Comparison of ENCODE assay signal across 12 cellular contexts in the genomic region with DNA sequence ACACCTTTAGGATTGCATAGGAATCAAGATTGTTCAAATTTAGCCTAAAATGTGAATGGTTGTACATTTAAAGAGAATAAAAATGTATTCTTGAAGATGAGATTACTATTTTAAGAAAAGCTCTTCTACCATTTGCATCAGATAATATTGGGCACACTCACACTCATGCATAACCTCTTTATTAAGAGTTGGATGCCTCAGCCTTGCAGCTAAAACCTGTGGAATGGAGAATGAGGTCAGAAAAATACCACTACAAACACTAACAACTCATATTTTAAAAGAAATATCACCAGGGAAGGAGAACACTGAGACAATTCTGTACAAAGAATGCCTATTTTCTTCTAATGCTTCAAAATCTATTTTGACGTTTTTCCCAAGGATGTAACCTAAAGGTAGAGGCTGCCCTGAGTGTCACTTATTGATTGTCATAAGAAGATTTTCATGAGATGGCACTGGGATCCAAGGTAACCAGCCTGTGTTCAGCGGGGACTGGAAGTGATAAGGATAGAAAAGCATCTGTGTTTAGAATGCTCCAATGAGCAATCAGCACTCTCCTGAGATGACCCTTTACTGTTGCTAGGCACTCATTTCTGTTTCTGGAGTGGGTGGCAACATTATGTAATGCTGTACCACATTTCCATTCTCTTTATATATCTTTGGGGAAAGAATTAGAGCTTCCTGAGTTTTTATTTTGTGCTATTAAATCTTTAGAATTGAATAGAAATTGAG. TPM values are rescaled to one million over a fixed set of nuclear protein-coding genes. Genes with fewer than 3 reads are reported as not detected.
DNase-seq lines count a peak whose midpoint lies in the region; ATAC-seq and TF ChIP-seq lines count a peak whose summit lies in the region.
"Had no signal": no experiment of that assay in that cellular context is flagged by ENCODE, and none has a peak within 500 bp of the region (broad histone marks: within the 10 kb centered on the region; RNA-seq: fewer than 3 reads in every experiment).

No MANE protein-coding gene starts in this region.

- CTCF ChIA-PET in mammary epithelial cell (lab: Charles Lee; ENCODE audit: low non-redundant PET), result no interaction called here

- in situ Hi-C loops in mammary epithelial cell (cut with MboI; ENCODE audit: low sequenced_read_pairs in 2 of 2), result no loop called here

- no TSS peak for BruUV-seq in mammary epithelial cell (replicated peaks; lab: Mats Ljungman, UMichigan)

- H3K27me3 ChIP-seq in mammary epithelial cell (ENCODE audit: insufficient read depth, low read length) (no peaks in the 10 kb centered on the region), breast epithelium (no peaks in the 10 kb centered on the region), smooth muscle cell (ENCODE audit: low read depth) (no peaks in the 10 kb centered on the region)
- H3K27me3 ChIP-seq: uterus had no signal

- intact Hi-C loops in mammary epithelial cell (cut with micrococcal nuclease) (no loop called here), breast epithelium (cut with DNase I; ENCODE audit: low total_unique reads) (no loop called here)

- H3K27ac ChIP-seq in mammary epithelial cell (ENCODE audit: insufficient read depth, low read depth, low read length), result peak overlapping the region; percentile 19
- no peak overlapping the region for H3K27ac ChIP-seq in breast epithelium
- H3K27ac ChIP-seq in smooth muscle cell (ENCODE audit: low read depth), result peak overlapping the region; percentile 80
- H3K27ac ChIP-seq: uterus had no signal

- no peaks in the 10 kb centered on the region for H3K9me3 ChIP-seq in mammary epithelial cell (replicated peaks; ENCODE audit: insufficient read depth, low read length)
- no peaks in the 10 kb centered on the region for H3K9me3 ChIP-seq in breast epithelium
- H3K9me3 ChIP-seq in smooth muscle cell (replicated peaks; ENCODE audit: low read depth), result no peaks in the 10 kb centered on the region
- H3K9me3 ChIP-seq: mucosa of descending colon, uterus had no signal

- ATAC-seq in omental fat pad (ENCODE audit: low FRiP score), result no peak
- ATAC-seq: mucosa of descending colon; stimulated activated effector memory CD8-positive, alpha-beta T cell treated with anti-CD3 and anti-CD28 coated beads, Interleukin-12 subunit alpha, Interleukin-12 subunit beta, amount 100 ng/mL, for 72 hours had no signal

- H3K36me3 ChIP-seq in mammary epithelial cell (ENCODE audit: insufficient read depth, low read length), result no peaks in the 10 kb centered on the region
- H3K36me3 ChIP-seq in breast epithelium, result no peaks in the 10 kb centered on the region
- no peaks in the 10 kb centered on the region for H3K36me3 ChIP-seq in smooth muscle cell (ENCODE audit: low read depth)
- H3K36me3 ChIP-seq: uterus had no signal

- H2AFZ ChIP-seq in mammary epithelial cell (ENCODE audit: low read depth, low read length), result no peak overlapping the region
- H2AFZ ChIP-seq in smooth muscle cell (ENCODE audit: low read depth), result no peak overlapping the region

- H3K4me3 ChIP-seq in mammary epithelial cell (replicated peaks in 1 of 3; ENCODE audit: insufficient read depth in 1 of 3, low read depth in 2 of 3, low read length in 3 of 3) (no peak overlapping the region), breast epithelium (no peak overlapping the region), epithelial cell of esophagus (ENCODE audit: low read length) (no peak overlapping the region), smooth muscle cell (no peak overlapping the region)
- H3K4me3 ChIP-seq: mucosa of descending colon, uterus had no signal

- H3K4me2 ChIP-seq in mammary epithelial cell (ENCODE audit: insufficient read depth, low read depth, low read length), result no peak overlapping the region
- peak overlapping the region; percentile 8 for H3K4me2 ChIP-seq in smooth muscle cell

- DNase-seq in mammary epithelial cell (no peak), breast epithelium (ENCODE audit: low spot score in 2 of 2) (no peak), NCI-H2227 (lab: John Stamatoyannopoulos, UW; ENCODE audit: unreplicated experiment) (peak; percentile 70), epithelial cell of esophagus (ENCODE audit: low read depth) (peak; percentile 7), smooth muscle cell (lab: John Stamatoyannopoulos, UW; ENCODE audit: unreplicated experiment) (no peak), omental fat pad (ENCODE audit: low spot score) (no peak), SHP77 (lab: John Stamatoyannopoulos, UW) (no peak)
- no peak for DNase-seq in activated naive CD4-positive, alpha-beta T cell treated with Interleukin-2 at 50 U/mL for 16 hours
- DNase-seq: activated naive CD8-positive, alpha-beta T cell treated with anti-CD3 and anti-CD28 coated beads, Interleukin-2, amount 10 ng/mL, durations not matched to agents 7 days and 5 days; mucosa of descending colon; uterus had no signal

- dilution Hi-C loops in mammary epithelial cell (cut with HindIII; ENCODE audit: low sequenced_read_pairs), result no loop called here

- H3K9ac ChIP-seq in mammary epithelial cell (ENCODE audit: insufficient read depth, low read length) (no peak overlapping the region), smooth muscle cell (ENCODE audit: low read depth) (peak overlapping the region; percentile 22)

- H3K4me1 ChIP-seq in mammary epithelial cell (ENCODE audit: insufficient read depth, low read length) (peaks cover 17% of the 10 kb centered on the region), breast epithelium (no peaks in the 10 kb centered on the region), smooth muscle cell (ENCODE audit: low read depth) (peaks cover 6% of the 10 kb centered on the region)
- H3K4me1 ChIP-seq: uterus had no signal

- H3K79me2 ChIP-seq in mammary epithelial cell (ENCODE audit: insufficient read depth, low read length) (peaks cover 84% of the 10 kb centered on the region), smooth muscle cell (ENCODE audit: low read depth) (peaks cover 81% of the 10 kb centered on the region)

- peaks cover 4% of the 10 kb centered on the region for H3F3A ChIP-seq in smooth muscle cell (ENCODE audit: low read depth)

- H4K20me1 ChIP-seq in mammary epithelial cell (ENCODE audit: insufficient read depth, low read length) (no peaks in the 10 kb centered on the region), smooth muscle cell (ENCODE audit: low read depth) (peaks cover 9% of the 10 kb centered on the region)

- no peak for TF ChIP-seq POLR2A in breast epithelium (IDR thresholded peaks at IDR 0.05)

- TF ChIP-seq CTCF in mammary epithelial cell (conservative IDR thresholded peaks at IDR 0.05 in 1 of 2, IDR thresholded peaks at IDR 0.05 in 1 of 2; ENCODE audit: extremely low read depth in 1 of 2, insufficient read depth in 1 of 2, low read depth in 1 of 2, low read length in 2 of 2) (no peak), breast epithelium (IDR thresholded peaks at IDR 0.05) (no peak), epithelial cell of esophagus (IDR thresholded peaks at IDR 0.05; ENCODE audit: insufficient read depth, low read depth, low read length, missing control alignments) (no peak), smooth muscle cell (IDR thresholded peaks at IDR 0.05; ENCODE audit: borderline replicate concordance, insufficient read depth, poor library complexity, severe bottlenecking) (no peak), omental fat pad (IDR thresholded peaks at IDR 0.05) (no peak)

- WGBS in mammary epithelial cell (ENCODE audit: low coverage, missing lambda C conversion rate), result 97% methylated on average over 2 of the region's 2 CpGs
- 80% methylated on average over 2 of the region's 2 CpGs for WGBS in smooth muscle cell (ENCODE audit: low lambda C conversion rate)

RNA-seq across cellular contexts. Expression of gene REEP3, which starts 26.6 kb away (rescaled TPM):
- total RNA-seq in mammary epithelial cell (10 to 100 TPM; 80.4 to 81.8 TPM), breast epithelium (10 to 100 TPM; 55.4 to 74.1 (median 63.6) TPM), smooth muscle cell (77.2 and 80.4 TPM in 2 replicates), omental fat pad (10 to 100 TPM; 44.7 to 70.5 (median 57.1) TPM)
- polyA plus RNA-seq in mammary epithelial cell (62.1 TPM), smooth muscle cell (38.8 and 42.3 TPM in 2 replicates)
- polyA minus RNA-seq in mammary epithelial cell, result 28.5 TPM

Comparison
In these comparisons a context has a peak if more than half of its experiments do, and no peak if none do; other contexts are left out.
1. H3K27ac ChIP-seq: peak in mammary epithelial cell (single experiment) and smooth muscle cell (single experiment); none in breast epithelium (0 of 2).
2. DNase-seq: peak in NCI-H2227 (single experiment) and epithelial cell of esophagus (single experiment); none in mammary epithelial cell (single experiment), breast epithelium (0 of 2), smooth muscle cell (single experiment), activated naive CD4-positive, alpha-beta T cell treated with Interleukin-2 at 50 U/mL for 16 hours (single experiment), omental fat pad (single experiment) and SHP77 (0 of 2).